12 cellular contexts compared by ENCODE assay signal in the genomic region with DNA sequence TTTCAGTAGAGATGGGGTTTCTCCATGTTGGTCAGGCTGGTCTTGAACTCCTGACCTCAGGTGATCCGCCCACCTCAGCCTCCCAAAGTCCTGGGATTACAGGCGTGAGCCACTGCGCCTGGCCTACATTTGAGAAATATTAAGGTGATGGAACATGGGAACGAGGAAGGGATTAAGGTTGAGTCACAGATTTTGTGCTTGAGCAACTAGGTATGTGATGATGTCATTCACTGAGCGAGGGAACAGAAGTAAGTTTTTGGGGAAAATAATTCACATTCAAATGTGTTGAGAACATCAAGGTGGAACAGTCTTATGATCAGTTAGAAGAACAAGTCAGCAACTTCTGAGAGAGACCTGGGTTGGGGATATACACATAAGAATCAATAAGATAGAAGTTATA. TPM values are rescaled to one million over a fixed set of nuclear protein-coding genes. Genes with fewer than 3 reads are reported as not detected.
DNase-seq lines count a peak whose midpoint lies in the region; FAIRE-seq and TF ChIP-seq lines count a peak whose summit lies in the region.
"Not testable (repeated sequence)": the region's sequence is repeated elsewhere in the genome, so short reads cannot be mapped to it uniquely, and the experiment has no call there.
"Had no signal": no experiment of that assay in that cellular context is flagged by ENCODE, and none has a peak within 500 bp of the region (broad histone marks: within the 10 kb centered on the region; RNA-seq: fewer than 3 reads in every experiment).

No MANE protein-coding gene starts in this region.

- not testable (repeated sequence) for H3K9me3 Mint-ChIP-seq in activated CD4-positive, alpha-beta T cell treated with anti-CD3 and anti-CD28 coated beads, Interleukin-2, amount 10 ng/mL, durations not matched to agents 7 days and 5 days; MCF 10A (ENCODE audit: unreplicated experiment)

- H3K36me3 Mint-ChIP-seq in activated CD4-positive, alpha-beta T cell treated with anti-CD3 and anti-CD28 coated beads, Interleukin-2, amount 10 ng/mL, durations not matched to agents 7 days and 5 days (ENCODE audit: low read depth); MCF 10A (ENCODE audit: insufficient read depth, unreplicated experiment): not testable (repeated sequence)

- BruUV-seq in MCF 10A (replicated peaks; lab: Mats Ljungman, UMichigan), result not testable (repeated sequence)

- H3K27me3 Mint-ChIP-seq in activated CD4-positive, alpha-beta T cell treated with anti-CD3 and anti-CD28 coated beads, Interleukin-2, amount 10 ng/mL, durations not matched to agents 7 days and 5 days; MCF 10A (ENCODE audit: insufficient read depth, unreplicated experiment): not testable (repeated sequence)

- FAIRE-seq in RCC 7860 (lab: Jason Lieb, UNC), result peak; percentile 57
- peak; percentile 74 for FAIRE-seq in urothelium cell line (lab: Jason Lieb, UNC)

- POLR2A ChIA-PET in activated CD4-positive, alpha-beta T cell treated with anti-CD3 and anti-CD28 coated beads, Interleukin-2, amount 10 ng/mL, durations not matched to agents 7 days and 5 days (lab: Charles Lee), result not testable (repeated sequence)
- POLR2A ChIA-PET in MCF 10A (lab: Yijun Ruan, JAX), result interaction anchor here (1.1 kb wide), 1 partner anchor 10 kb away, joined by 3 read pairs; no protein-coding TSS in a partner anchor

- H3K27ac Mint-ChIP-seq in activated CD4-positive, alpha-beta T cell treated with anti-CD3 and anti-CD28 coated beads, Interleukin-2, amount 10 ng/mL, durations not matched to agents 7 days and 5 days, result peak overlapping the region; percentile 37
- peak overlapping the region; percentile 68 for H3K27ac Mint-ChIP-seq in MCF 10A (ENCODE audit: low read depth, unreplicated experiment)

- intact Hi-C loops in MCF 10A (cut with micrococcal nuclease), result loop anchor here (5.0 kb wide), 3 partner anchors 80 to 385 kb away; no protein-coding TSS in a partner anchor

- not testable (repeated sequence) for H3K4me3 Mint-ChIP-seq in activated CD4-positive, alpha-beta T cell treated with anti-CD3 and anti-CD28 coated beads, Interleukin-2, amount 10 ng/mL, durations not matched to agents 7 days and 5 days; MCF 10A (ENCODE audit: unreplicated experiment)

- DNase-seq in EH (ENCODE audit: low read depth), result peak; percentile 16
- peak; percentile 32 for DNase-seq in HS-5 (ENCODE audit: low read depth)
- peak; percentile 73 for DNase-seq in RCC 7860 (ENCODE audit: low spot score)
- DNase-seq in activated CD4-positive, alpha-beta T cell treated with anti-CD3 and anti-CD28 coated beads, Interleukin-2, amount 10 ng/mL, durations not matched to agents 7 days and 5 days, result not testable (repeated sequence)
- peak; percentile 65 for DNase-seq in MCF 10A (ENCODE audit: unreplicated experiment)
- DNase-seq in fibroblast of peridontal ligament (ENCODE audit: extremely low read depth), result peak; percentile 19
- DNase-seq in kidney tubule cell (ENCODE audit: low spot score), result peak; percentile 96
- peak; percentile 57 for DNase-seq in urothelium cell line (ENCODE audit: low spot score)

- not testable (repeated sequence) for TF ChIP-seq CTCF in MCF 10A (IDR thresholded peaks at IDR 0.05; ENCODE audit: unreplicated experiment)

- CTCF ChIA-PET in activated CD4-positive, alpha-beta T cell treated with anti-CD3 and anti-CD28 coated beads, Interleukin-2, amount 10 ng/mL, durations not matched to agents 7 days and 5 days (lab: Charles Lee), result not testable (repeated sequence)
- CTCF ChIA-PET in MCF 10A (lab: Yijun Ruan, JAX), result interaction anchor here (0.6 to 1.0 kb wide), 4 partner anchors 10 to 409 kb away, joined by 3 to 5 read pairs (median 4); no protein-coding TSS in a partner anchor

- peaks cover 21% of the 10 kb centered on the region for H3K4me1 Mint-ChIP-seq in activated CD4-positive, alpha-beta T cell treated with anti-CD3 and anti-CD28 coated beads, Interleukin-2, amount 10 ng/mL, durations not matched to agents 7 days and 5 days
- H3K4me1 Mint-ChIP-seq in MCF 10A (ENCODE audit: insufficient read depth, unreplicated experiment), result peaks cover 20% of the 10 kb centered on the region

RNA-seq across cellular contexts. Expression of a gene that starts 6.8 kb away (rescaled TPM):
- not detected for total RNA-seq in activated CD4-positive, alpha-beta T cell treated with anti-CD3 and anti-CD28 coated beads, Interleukin-2, amount 10 ng/mL, durations not matched to agents 7 days and 5 days
- not detected in 2 replicates for total RNA-seq in MCF 10A (2022)
- total RNA-seq: G401, GM12878, OCI-LY7, Right ventricle myocardium superior had no signal
